18 cellular contexts compared by ENCODE assay signal in genomic region chr13:94609196-94609595, GRCh38. TPM values are rescaled to one million over a fixed set of nuclear protein-coding genes. Genes with fewer than 3 reads are reported as not detected.
A peak's percentile ranks its signal among the peaks of the same experiment; 100 is the strongest.
DNase-seq lines count a peak whose midpoint lies in the region; ATAC-seq lines count a peak whose summit lies in the region.
"Had no signal": no experiment of that assay in that cellular context is flagged by ENCODE, and none has a peak within 500 bp of the region (broad histone marks: within the 10 kb centered on the region; RNA-seq: fewer than 3 reads in every experiment).

No MANE protein-coding gene starts in this region.

- H3K79me1 ChIP-seq in mesenchymal stem cell (replicated peaks; ENCODE audit: low read length, poor library complexity, severe bottlenecking): peaks cover 23% of the 10 kb centered on the region

- no peak overlapping the region for H2BK15ac ChIP-seq in mesenchymal stem cell (ENCODE audit: low read depth, poor library complexity, severe bottlenecking)

- H3K9ac ChIP-seq in mesenchymal stem cell (ENCODE audit: low read length): peak overlapping the region; percentile 25
- H3K9ac ChIP-seq: SK-N-SH had no signal

- H3K4me1 Mint-ChIP-seq in activated naive CD4-positive, alpha-beta T cell treated with anti-CD3 and anti-CD28 coated beads, Interleukin-2, amount 50 U/mL, for 24 hours: peaks cover 27% of the 10 kb centered on the region
- H3K4me1 Mint-ChIP-seq: B cell had no signal

- H3K9me3 Mint-ChIP-seq in activated naive CD4-positive, alpha-beta T cell treated with anti-CD3 and anti-CD28 coated beads, Interleukin-2, amount 50 U/mL, for 24 hours: no peaks in the 10 kb centered on the region
- H3K9me3 Mint-ChIP-seq: CD14-positive monocyte had no signal

- H3K27ac Mint-ChIP-seq in activated naive CD4-positive, alpha-beta T cell treated with anti-CD3 and anti-CD28 coated beads, Interleukin-2, amount 50 U/mL, for 24 hours: peak overlapping the region; percentile 23
- H3K27ac Mint-ChIP-seq: B cell, CD14-positive monocyte had no signal

- H3K4me3 Mint-ChIP-seq in activated naive CD4-positive, alpha-beta T cell treated with anti-CD3 and anti-CD28 coated beads, Interleukin-2, amount 50 U/mL, for 24 hours: no peak overlapping the region
- H3K4me3 Mint-ChIP-seq: B cell, CD14-positive monocyte had no signal

- H3K36me3 Mint-ChIP-seq in activated naive CD4-positive, alpha-beta T cell treated with anti-CD3 and anti-CD28 coated beads, Interleukin-2, amount 50 U/mL, for 24 hours: peaks cover 3% of the 10 kb centered on the region

- H2AFZ ChIP-seq in mesenchymal stem cell (ENCODE audit: low read depth, low read length): no peak overlapping the region

- H3K14ac ChIP-seq in mesenchymal stem cell (ENCODE audit: low read length in 2 of 2): no peak overlapping the region

- no peak overlapping the region for H2BK12ac ChIP-seq in mesenchymal stem cell (ENCODE audit: low read length in 2 of 2)

- DNase-seq in activated naive CD4-positive, alpha-beta T cell treated with anti-CD3 and anti-CD28 coated beads, Interleukin-2, amount 50 U/mL, for 16 hours: no peak
- peak in 1 of 61 donors; percentile 2 for DNase-seq in caudate nucleus (lab: John Stamatoyannopoulos, UW)
- no peak for DNase-seq in mesenchymal stem cell
- no peak for DNase-seq in activated T-cell treated with anti-CD3 and anti-CD28 coated beads for 4 hours
- DNase-seq in iPS-NIHi11 (ENCODE audit: low spot score): no peak
- DNase-seq: DMS53; GF-D8; Karpas-422; NCI-H187; NCI-H774; NK-92 treated with Interleukin-12 subunit alpha and Interleukin-12 subunit beta, amount 100 ng/mL, for 24 hours; SIG-M5; SK-N-SH had no signal

- no peak overlapping the region for H2BK120ac ChIP-seq in mesenchymal stem cell (ENCODE audit: low read depth, low read length)

- no peak overlapping the region for H4K8ac ChIP-seq in mesenchymal stem cell (ENCODE audit: low read length)

- WGBS in mesenchymal stem cell: no CpG with 5 or more reads among the region's 2 CpGs

- H3K4ac ChIP-seq in mesenchymal stem cell (ENCODE audit: low read depth in 1 of 2, low read length in 2 of 2): no peak overlapping the region

- no peak overlapping the region for H3K4me3 ChIP-seq in mesenchymal stem cell (ENCODE audit: insufficient read depth in 1 of 2, low read depth in 1 of 2, low read length in 2 of 2)

- no peak for ATAC-seq in GM19467 (IDR thresholded peaks at IDR 0.05; ENCODE audit: unreplicated experiment)

- H2BK5ac ChIP-seq in mesenchymal stem cell (ENCODE audit: low read depth, low read length, poor library complexity, severe bottlenecking): no peak overlapping the region

- H3K4me1 ChIP-seq in mesenchymal stem cell (ENCODE audit: control insufficient read depth, insufficient read depth, low read depth, low read length): no peaks in the 10 kb centered on the region

- no peak overlapping the region for H4K91ac ChIP-seq in mesenchymal stem cell (ENCODE audit: low read length)

- no peak overlapping the region for H3K18ac ChIP-seq in mesenchymal stem cell (ENCODE audit: low read depth in 1 of 2, low read length in 2 of 2)

- H3K9me3 ChIP-seq in mesenchymal stem cell (ENCODE audit: control insufficient read depth, low read length): no peaks in the 10 kb centered on the region
- H3K9me3 ChIP-seq: SK-N-SH had no signal

- peaks cover 9 to 82% of the 10 kb centered on the region in 2 experiments for H3K36me3 ChIP-seq in mesenchymal stem cell (ENCODE audit: control insufficient read depth in 1 of 2, insufficient read depth in 2 of 2, low read depth in 1 of 2, low read length in 2 of 2)

- H2AK5ac ChIP-seq in mesenchymal stem cell (ENCODE audit: low read length, severe bottlenecking): no peak overlapping the region

- no peaks in the 10 kb centered on the region for H3K27me3 Mint-ChIP-seq in activated naive CD4-positive, alpha-beta T cell treated with anti-CD3 and anti-CD28 coated beads, Interleukin-2, amount 50 U/mL, for 24 hours
- H3K27me3 Mint-ChIP-seq: B cell had no signal

- H3K27me3 ChIP-seq in mesenchymal stem cell (ENCODE audit: control insufficient read depth in 1 of 2, insufficient read depth in 1 of 2, low read length in 2 of 2): no peaks in the 10 kb centered on the region

- no peak overlapping the region for H3K23ac ChIP-seq in mesenchymal stem cell (ENCODE audit: low read length in 2 of 2)

- no peak overlapping the region for H3K4me2 ChIP-seq in mesenchymal stem cell (ENCODE audit: low read length, poor library complexity, severe bottlenecking)
- H3K4me2 ChIP-seq: SK-N-SH had no signal

- H3K27ac ChIP-seq in caudate nucleus (ENCODE audit: low read depth, low read length) (peak overlapping the region; percentile 39), mesenchymal stem cell (ENCODE audit: low read length, poor library complexity, severe bottlenecking) (no peak overlapping the region)
- H3K27ac ChIP-seq: RWPE1 had no signal

RNA-seq across cellular contexts. Expression of gene GPR180, which starts 7.5 kb away (rescaled TPM):
- polyA plus RNA-seq in mesenchymal stem cell (2013, experiment 1 of 2): 9.6 TPM
- 10.2 TPM for polyA plus RNA-seq in mesenchymal stem cell (2013, experiment 2 of 2)

RNA-seq across cellular contexts. Expression of gene TGDS, which starts 13.2 kb away (rescaled TPM):
- polyA plus RNA-seq in mesenchymal stem cell (2013, experiment 1 of 2): 8.7 TPM
- 9.3 TPM for polyA plus RNA-seq in mesenchymal stem cell (2013, experiment 2 of 2)
